Comparison of ENCODE assay signal across 8 cellular contexts in genomic region chr10:91190876-91191580, GRCh38. TPM values are rescaled to one million over a fixed set of nuclear protein-coding genes. Genes with fewer than 3 reads are reported as not detected.
DNase-seq lines count a peak whose midpoint lies in the region; ATAC-seq, FAIRE-seq and TF ChIP-seq lines count a peak whose summit lies in the region.

No MANE protein-coding gene starts in this region.

- H3K4me2 ChIP-seq in endothelial cell of umbilical vein (ENCODE audit: insufficient read depth, low read length) = no peak overlapping the region

- H2AFZ ChIP-seq in endothelial cell of umbilical vein (ENCODE audit: low read depth, low read length) = no peak overlapping the region

- peak; percentile 66 to 79 for ATAC-seq in activated T-cell treated with anti-CD3 and anti-CD28 coated beads, Interleukin-2, amount 50 U/mL, for 72 hours (replicated peaks in 1 of 2)
- peak; percentile 67 for ATAC-seq in HG03175 (IDR thresholded peaks at IDR 0.05; ENCODE audit: unreplicated experiment)
- no peak for ATAC-seq in thoracic aorta (ENCODE audit: insufficient number of reproducible peaks, low FRiP score, low read depth)
- ATAC-seq in sciatic nerve = no peak

- no peaks in the 10 kb centered on the region for H3K4me1 ChIP-seq in endothelial cell of umbilical vein (ENCODE audit: control insufficient read depth, extremely low read depth, insufficient read depth, low read length)
- peaks cover 4 to 48% of the 10 kb centered on the region in 2 donors for H3K4me1 ChIP-seq in thoracic aorta (ENCODE audit: control insufficient read depth in 1 of 2, low read depth in 2 of 2)

- BruUV-seq in endothelial cell of umbilical vein (replicated peaks; lab: Mats Ljungman, UMichigan) = no TSS peak

- H3K27me3 ChIP-seq in endothelial cell of umbilical vein (ENCODE audit: control insufficient read depth in 2 of 2, insufficient read depth in 2 of 2, low read length in 2 of 2) (no peaks in the 10 kb centered on the region), thoracic aorta (replicated peaks; ENCODE audit: insufficient read depth) (no peaks in the 10 kb centered on the region)

- no peaks in the 10 kb centered on the region for H4K20me1 ChIP-seq in endothelial cell of umbilical vein (replicated peaks; ENCODE audit: control insufficient read depth, extremely low read depth, insufficient read depth, low read length)

- intact Hi-C loops in endothelial cell of umbilical vein (cut with micrococcal nuclease) (no loop called here), sciatic nerve (cut with DNase I) (no loop called here)

- TF ChIP-seq POLR2A in endothelial cell of umbilical vein (IDR thresholded peaks at IDR 0.05; ENCODE audit: low read depth, low read length) = no peak

- no peaks in the 10 kb centered on the region for H3K9me1 ChIP-seq in endothelial cell of umbilical vein (replicated peaks; ENCODE audit: control insufficient read depth, extremely low read depth, insufficient read depth, low read length)

- H3K4me3 ChIP-seq in endothelial cell of umbilical vein (replicated peaks in 1 of 3; ENCODE audit: insufficient read depth in 1 of 3, low read depth in 1 of 3, low read length in 3 of 3) (no peak overlapping the region), thoracic aorta (peak overlapping the region; percentile 11)

- FAIRE-seq in endothelial cell of umbilical vein (lab: Jason Lieb, UNC) = no peak

- H3K27ac ChIP-seq in endothelial cell of umbilical vein (ENCODE audit: insufficient read depth, low read depth, low read length) = no peak overlapping the region
- peak overlapping the region; percentile 70 to 80 for H3K27ac ChIP-seq in thoracic aorta

- peaks cover 0 to 2% of the 10 kb centered on the region in 2 donors for H3K9me3 Mint-ChIP-seq in activated T-cell treated with anti-CD3 and anti-CD28 coated beads, Interleukin-2, amount 50 U/mL, for 72 hours

- H3K4me1 Mint-ChIP-seq in activated T-cell treated with anti-CD3 and anti-CD28 coated beads, Interleukin-2, amount 50 U/mL, for 72 hours (ENCODE audit: low read depth) = peaks cover 83% of the 10 kb centered on the region

- no peak overlapping the region for H3K9ac ChIP-seq in endothelial cell of umbilical vein (replicated peaks; ENCODE audit: extremely low read depth, insufficient read depth, low read length)

- H3K79me2 ChIP-seq in endothelial cell of umbilical vein (ENCODE audit: control insufficient read depth, insufficient read depth, low read length) = no peaks in the 10 kb centered on the region

- dilution Hi-C loops in endothelial cell of umbilical vein (cut with MboI; ENCODE audit: extremely low pct_ligation_motif_present, low sequenced_read_pairs) = no loop called here

- peak in 1 of 2 donors; percentile 35 for DNase-seq in activated T-cell treated with anti-CD3 and anti-CD28 coated beads, Interleukin-2, amount 50 U/mL, for 72 hours
- DNase-seq in activated T-cell treated with anti-CD3 and anti-CD28 coated beads, Interleukin-2, amount 50 U/mL, for 1 hour = no peak
- DNase-seq in endothelial cell of umbilical vein (ENCODE audit: low read depth, low spot score) = no peak
- no peak for DNase-seq in thoracic aorta (ENCODE audit: low spot score)
- no peak for DNase-seq in sciatic nerve (ENCODE audit: low spot score)
- no peak for DNase-seq in NCI-H2227 (lab: John Stamatoyannopoulos, UW; ENCODE audit: unreplicated experiment)
- no peak for DNase-seq in GM20000 (ENCODE audit: low spot score)

- H3K36me3 ChIP-seq in endothelial cell of umbilical vein (ENCODE audit: control insufficient read depth in 2 of 2, extremely low read depth in 1 of 2, insufficient read depth in 2 of 2, low read length in 2 of 2) (no peaks in the 10 kb centered on the region), thoracic aorta (no peaks in the 10 kb centered on the region)

- peak overlapping the region; percentile 53 for H3K27ac Mint-ChIP-seq in activated T-cell treated with anti-CD3 and anti-CD28 coated beads, Interleukin-2, amount 50 U/mL, for 72 hours

- H3K36me3 Mint-ChIP-seq in activated T-cell treated with anti-CD3 and anti-CD28 coated beads, Interleukin-2, amount 50 U/mL, for 72 hours (ENCODE audit: insufficient read depth in 2 of 2) = peaks cover 3 to 7% of the 10 kb centered on the region in 2 donors

- H3K4me3 Mint-ChIP-seq in activated T-cell treated with anti-CD3 and anti-CD28 coated beads, Interleukin-2, amount 50 U/mL, for 72 hours = peak overlapping the region; percentile 29 to 37

- POLR2A ChIA-PET in endothelial cell of umbilical vein (lab: Charles Lee) = no interaction called here

- TF ChIP-seq CTCF in endothelial cell of umbilical vein (IDR thresholded peaks at IDR 0.05; ENCODE audit: extremely low read depth in 1 of 2, insufficient read depth in 1 of 2, low read depth in 1 of 2, low read length in 2 of 2) (no peak), thoracic aorta (IDR thresholded peaks at IDR 0.05) (no peak), GM20000 (IDR thresholded peaks at IDR 0.05; ENCODE audit: extremely low read depth, missing control alignments) (no peak)

- H3K9me3 ChIP-seq in endothelial cell of umbilical vein (replicated peaks; ENCODE audit: control insufficient read depth, insufficient read depth, low read length) (no peaks in the 10 kb centered on the region), thoracic aorta (no peaks in the 10 kb centered on the region)

- H3K27me3 Mint-ChIP-seq in activated T-cell treated with anti-CD3 and anti-CD28 coated beads, Interleukin-2, amount 50 U/mL, for 72 hours (ENCODE audit: low read depth) = no peaks in the 10 kb centered on the region

- CTCF ChIA-PET in endothelial cell of umbilical vein (lab: Charles Lee) = no interaction called here

TF ChIP-seq in endothelial cell of umbilical vein, 7 proteins besides CTCF, POLR2A, EP300 and RAD21:
- TF ChIP-seq EZH2 (IDR thresholded peaks at IDR 0.05; ENCODE audit: borderline replicate concordance, low read depth, low read length, severe bottlenecking) (no peak), FOS (IDR thresholded peaks at IDR 0.05; ENCODE audit: borderline replicate concordance, insufficient read depth, low read length) (peak; percentile 12), GATA2 (IDR thresholded peaks at IDR 0.05; ENCODE audit: insufficient read depth, insufficient read length, low read depth, low read length) (no peak), MYC (IDR thresholded peaks at IDR 0.05; ENCODE audit: low read depth, low read length) (no peak)

RNA-seq across cellular contexts. Expression of gene PCGF5, which starts 29.4 kb away (rescaled TPM):
- total RNA-seq in activated T-cell treated with anti-CD3 and anti-CD28 coated beads, Interleukin-2, amount 50 U/mL, for 72 hours = 10 to 100 TPM; 69.0 to 69.5 TPM
- total RNA-seq in endothelial cell of umbilical vein = 26.0 and 29.8 TPM in 2 replicates
- polyA plus RNA-seq in endothelial cell of umbilical vein = 23.7 and 25.0 TPM in 2 replicates
- 26.2 and 27.4 TPM in 2 replicates for polyA plus RNA-seq in endothelial cell of umbilical vein (2011; cell fraction: cytosol; rRNA removed)
- 14.7 and 16.2 TPM in 2 replicates for polyA plus RNA-seq in endothelial cell of umbilical vein (2011; cell fraction: nucleus; rRNA removed)
- polyA plus RNA-seq in endothelial cell of umbilical vein (2012) = 25.5 and 35.1 TPM in 2 replicates
- polyA minus RNA-seq in endothelial cell of umbilical vein = 30.7 and 31.6 TPM in 2 replicates
- 20.4 TPM for polyA minus RNA-seq in endothelial cell of umbilical vein (2011; cell fraction: cytosol; rRNA and poly(A)+ RNA removed)
- 42.5 and 57.9 TPM in 2 replicates for polyA minus RNA-seq in endothelial cell of umbilical vein (2011; cell fraction: nucleus; rRNA and poly(A)+ RNA removed)
- total RNA-seq in thoracic aorta = 100 to 1,000 TPM; 111 to 175 TPM
- total RNA-seq in sciatic nerve = 54.2 TPM

Comparison
In these comparisons a context has a peak if more than half of its experiments do, and no peak if none do; other contexts are left out.
1. ATAC-seq: peak in activated T-cell treated with anti-CD3 and anti-CD28 coated beads, Interleukin-2, amount 50 U/mL, for 72 hours (2 of 2) and HG03175 (single experiment); none in thoracic aorta (single experiment) and sciatic nerve (single experiment).